Comparison of ENCODE assay signal across 12 cellular contexts in the genomic region with DNA sequence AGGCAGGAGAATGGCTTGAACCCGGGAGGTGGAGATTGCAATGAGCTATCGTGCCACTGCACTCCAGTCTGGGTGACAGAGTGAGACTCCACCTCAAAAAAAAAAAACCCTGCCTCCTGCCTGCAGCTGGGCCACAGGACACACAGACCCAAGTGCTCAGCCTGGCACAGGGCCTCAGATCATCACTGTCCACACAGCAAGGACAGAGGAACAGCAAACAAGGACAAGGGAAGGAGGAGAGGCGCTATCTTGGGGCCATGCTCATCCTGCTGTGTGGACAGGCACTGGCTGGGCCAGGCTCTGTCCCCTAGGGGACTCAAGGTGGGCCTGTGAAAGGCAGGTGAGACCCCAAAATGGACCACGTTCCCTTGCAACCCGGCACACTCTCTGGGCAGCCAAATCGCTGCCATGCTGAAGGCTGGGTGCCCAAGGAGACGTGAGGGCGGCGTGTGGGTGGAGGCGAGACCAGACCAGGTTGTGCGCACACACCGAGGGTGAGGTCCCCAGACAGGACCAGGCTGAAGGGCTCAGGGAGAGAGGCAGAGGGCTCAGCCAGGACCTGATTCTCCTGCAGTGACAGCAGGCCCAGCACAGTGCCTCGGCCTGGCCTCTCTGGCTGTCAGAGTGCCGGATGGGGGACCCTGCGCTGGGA. TPM values are rescaled to one million over a fixed set of nuclear protein-coding genes. Genes with fewer than 3 reads are reported as not detected.
DNase-seq lines count a peak whose midpoint lies in the region; ATAC-seq and TF ChIP-seq lines count a peak whose summit lies in the region.
"Had no signal": no experiment of that assay in that cellular context is flagged by ENCODE, and none has a peak within 500 bp of the region (broad histone marks: within the 10 kb centered on the region; RNA-seq: fewer than 3 reads in every experiment).

No MANE protein-coding gene starts in this region.

- no peaks in the 10 kb centered on the region for H3K27me3 Mint-ChIP-seq in nephron progenitor cell (ENCODE audit: low read depth, poor library complexity)

- H3K4me2 ChIP-seq in BLaER1 treated with 17β-estradiol and CSF1 and Interleukin-3, amounts not matched to agents 10 nM and 100 nM = peak overlapping the region; percentile 92 to 99 (median 97)

- DNase-seq in nephron progenitor cell = no peak
- no peak for DNase-seq in NCI-H1694 treated with DMSO at 0.1 percent for 48 hours (lab: John Stamatoyannopoulos, UW)
- DNase-seq: IMR-90, NCI-H2171 had no signal

- peak overlapping the region in 10 of 11 experiments; percentile 20 to 72 (median 46); a peak in 16 of 22 replicates for H3K9ac ChIP-seq in BLaER1 treated with 17β-estradiol and CSF1 and Interleukin-3, amounts not matched to agents 10 nM and 100 nM
- H3K9ac ChIP-seq in HUES64 (ENCODE audit: low read depth, low read length) (peak overlapping the region; percentile 23; the same call in 1 of the 2 replicates), endocrine pancreas (ENCODE audit: control insufficient read depth, insufficient read depth, low read length) (peak overlapping the region; percentile 10)

- no peak overlapping the region for H3K4me3 Mint-ChIP-seq in nephron progenitor cell

- 95% methylated on average over 15 of the region's 15 CpGs for WGBS in HUES64

- no peak for ATAC-seq in GM21526 (IDR thresholded peaks at IDR 0.05; ENCODE audit: low FRiP score, unreplicated experiment)
- ATAC-seq in HG02870 (IDR thresholded peaks at IDR 0.05; ENCODE audit: unreplicated experiment) = no peak
- ATAC-seq in GM19455 (IDR thresholded peaks at IDR 0.05; ENCODE audit: unreplicated experiment) = no peak

- TF ChIP-seq CTCF in nephron progenitor cell (IDR thresholded peaks at IDR 0.05) = no peak

- H3K4me1 ChIP-seq in BLaER1 treated with 17β-estradiol and CSF1 and Interleukin-3, amounts not matched to agents 10 nM and 100 nM = peaks cover 67 to 75% (median 70%) of the 10 kb centered on the region in 10 experiments
- H3K4me1 ChIP-seq in HUES64 (ENCODE audit: insufficient read depth, low read length) (peaks cover 12% of the 10 kb centered on the region), endocrine pancreas (ENCODE audit: control insufficient read depth, insufficient read depth, low read length) (no peaks in the 10 kb centered on the region)

- no peaks in the 10 kb centered on the region for H3K9me3 ChIP-seq in BLaER1 treated with 17β-estradiol and CSF1 and Interleukin-3, amounts not matched to agents 10 nM and 100 nM (replicated peaks in 1 of 11)
- H3K9me3 ChIP-seq in HUES64 (ENCODE audit: insufficient read depth, low read depth, low read length) (no peaks in the 10 kb centered on the region), endocrine pancreas (ENCODE audit: control insufficient read depth, low read length) (no peaks in the 10 kb centered on the region)
- H3K9me3 ChIP-seq: tibial artery had no signal

- peaks cover 37 to 53% (median 44%) of the 10 kb centered on the region in 11 experiments for H3K36me3 ChIP-seq in BLaER1 treated with 17β-estradiol and CSF1 and Interleukin-3, amounts not matched to agents 10 nM and 100 nM
- H3K36me3 ChIP-seq in HUES64 (ENCODE audit: insufficient read depth, low read length) (peaks cover 31% of the 10 kb centered on the region), endocrine pancreas (ENCODE audit: control insufficient read depth, insufficient read depth, low read length) (no peaks in the 10 kb centered on the region)

- peaks cover 38% of the 10 kb centered on the region for H3K4me1 Mint-ChIP-seq in nephron progenitor cell

- H3K27ac ChIP-seq in BLaER1 treated with 17β-estradiol and CSF1 and Interleukin-3, amounts not matched to agents 10 nM and 100 nM = peak overlapping the region in 3 of 11 experiments; percentile 26 to 40 (median 36); a peak in 3 of 22 replicates
- no peak overlapping the region for H3K27ac ChIP-seq in HUES64 (ENCODE audit: low read depth, low read length)

- no peaks in the 10 kb centered on the region for H3K9me3 Mint-ChIP-seq in nephron progenitor cell

- no peaks in the 10 kb centered on the region for H3K27me3 ChIP-seq in BLaER1 treated with 17β-estradiol and CSF1 and Interleukin-3, amounts not matched to agents 10 nM and 100 nM
- no peaks in the 10 kb centered on the region for H3K27me3 ChIP-seq in HUES64 (ENCODE audit: insufficient read depth, low read length)
- H3K27me3 ChIP-seq in endocrine pancreas (ENCODE audit: control insufficient read depth, insufficient read depth, low read length) = no peaks in the 10 kb centered on the region
- H3K27me3 ChIP-seq: tibial artery had no signal

- peak overlapping the region; percentile 36 for H3K27ac Mint-ChIP-seq in nephron progenitor cell

- peaks cover 99 to 100% (median 99%) of the 10 kb centered on the region in 11 experiments for H4K20me1 ChIP-seq in BLaER1 treated with 17β-estradiol and CSF1 and Interleukin-3, amounts not matched to agents 10 nM and 100 nM

- peak overlapping the region in 3 of 10 experiments; percentile 8 to 52 (median 47); a peak in 3 of 20 replicates for H3K4me3 ChIP-seq in BLaER1 treated with 17β-estradiol and CSF1 and Interleukin-3, amounts not matched to agents 10 nM and 100 nM
- no peak overlapping the region for H3K4me3 ChIP-seq in HUES64 (ENCODE audit: low read length)
- H3K4me3 ChIP-seq in endocrine pancreas (ENCODE audit: control insufficient read depth, insufficient read depth, low read length) = no peak overlapping the region
- H3K4me3 ChIP-seq: GM12878, tibial artery had no signal

- H3K36me3 Mint-ChIP-seq in nephron progenitor cell (ENCODE audit: low read depth) = no peaks in the 10 kb centered on the region

RNA-seq across cellular contexts. Expression of a gene that starts 9.1 kb away (rescaled TPM):
- 29.9 TPM for polyA plus RNA-seq in HUES64 (2013, experiment 1 of 2)
- polyA plus RNA-seq in HUES64 (2013, experiment 2 of 2) = 24.9 TPM

RNA-seq across cellular contexts. Expression of a gene that starts 22.6 kb away (rescaled TPM):
- polyA plus RNA-seq in HUES64 (2013, experiment 1 of 2) = 13.2 TPM
- polyA plus RNA-seq in HUES64 (2013, experiment 2 of 2) = 10.1 TPM

RNA-seq across cellular contexts. Expression of a gene that starts 32.3 kb away (rescaled TPM):
- 3.4 TPM for polyA plus RNA-seq in HUES64 (2013, experiment 1 of 2)
- polyA plus RNA-seq in HUES64 (2013, experiment 2 of 2) = 3.9 TPM

RNA-seq across cellular contexts. Expression of a gene that starts 33.8 kb away (rescaled TPM):
- 52.4 TPM for polyA plus RNA-seq in HUES64 (2013, experiment 1 of 2)
- polyA plus RNA-seq in HUES64 (2013, experiment 2 of 2) = 53.8 TPM

RNA-seq across cellular contexts. Expression of a gene that starts 52.2 kb away (rescaled TPM):
- 19.1 TPM for polyA plus RNA-seq in HUES64 (2013, experiment 1 of 2)
- 19.7 TPM for polyA plus RNA-seq in HUES64 (2013, experiment 2 of 2)
